8 cellular contexts compared by ENCODE assay signal in genomic region chr2:176126929-176127768, GRCh38. TPM values are rescaled to one million over a fixed set of nuclear protein-coding genes. Genes with fewer than 3 reads are reported as not detected.
A peak's percentile ranks its signal among the peaks of the same experiment; 100 is the strongest.
DNase-seq lines count a peak whose midpoint lies in the region; ATAC-seq and TF ChIP-seq lines count a peak whose summit lies in the region.

No MANE protein-coding gene starts in this region.

- H3K4me2 ChIP-seq in mesenchymal stem cell (ENCODE audit: low read length, poor library complexity, severe bottlenecking) = no peak overlapping the region

- H3K4ac ChIP-seq in mesenchymal stem cell (ENCODE audit: low read depth in 1 of 2, low read length in 2 of 2) = no peak overlapping the region

- no peak overlapping the region for H2BK5ac ChIP-seq in mesenchymal stem cell (ENCODE audit: low read depth, low read length, poor library complexity, severe bottlenecking)

- WGBS in mesenchymal stem cell = 4% methylated on average over 3 of the region's 13 CpGs

- no peak overlapping the region for H4K91ac ChIP-seq in mesenchymal stem cell (ENCODE audit: low read length)

- H3K9me3 ChIP-seq in colonic mucosa (no peaks in the 10 kb centered on the region), mesenchymal stem cell (ENCODE audit: control insufficient read depth, low read length) (no peaks in the 10 kb centered on the region)

- DNase-seq in GM12865 (ENCODE audit: low read depth) (peak; percentile 61), NCI-H2081 (lab: John Stamatoyannopoulos, UW) (peak; percentile 60 to 64), colonic mucosa (peak; percentile 78), mesenchymal stem cell (peak; percentile 48)
- peak; percentile 59 to 60 for DNase-seq in activated CD4-positive, alpha-beta T cell treated with anti-CD3 and anti-CD28 coated beads for 24 hours (ENCODE audit: low read depth in 2 of 2)
- peak; percentile 50 to 60 for DNase-seq in stimulated activated CD8-positive, alpha-beta memory T cell treated with anti-CD3 and anti-CD28 coated beads, Interleukin-7, amount 100 ng/mL, for 1 hour (ENCODE audit: low read depth in 2 of 2)

- H2AFZ ChIP-seq in mesenchymal stem cell (ENCODE audit: low read depth, low read length) = no peak overlapping the region

- H3K36me3 ChIP-seq in colonic mucosa = no peaks in the 10 kb centered on the region
- no peaks in the 10 kb centered on the region for H3K36me3 ChIP-seq in mesenchymal stem cell (ENCODE audit: control insufficient read depth in 1 of 2, insufficient read depth in 2 of 2, low read depth in 1 of 2, low read length in 2 of 2)

- H3K4me1 ChIP-seq in colonic mucosa (no peaks in the 10 kb centered on the region), mesenchymal stem cell (ENCODE audit: control insufficient read depth, insufficient read depth, low read depth, low read length) (peaks cover 33% of the 10 kb centered on the region)

- H3K27me3 ChIP-seq in colonic mucosa (peaks cover 63% of the 10 kb centered on the region), mesenchymal stem cell (ENCODE audit: control insufficient read depth in 1 of 2, insufficient read depth in 1 of 2, low read length in 2 of 2) (peaks cover 7 to 73% of the 10 kb centered on the region in 2 experiments)

- no peak overlapping the region for H4K8ac ChIP-seq in mesenchymal stem cell (ENCODE audit: low read length)

- no peak for ATAC-seq in GM18909 (IDR thresholded peaks at IDR 0.05; ENCODE audit: poor library complexity, unreplicated experiment)
- no peak for ATAC-seq in HG02981 (IDR thresholded peaks at IDR 0.05; ENCODE audit: unreplicated experiment)

- no peak overlapping the region for H2BK12ac ChIP-seq in mesenchymal stem cell (ENCODE audit: low read length in 2 of 2)

- no peak overlapping the region for H2BK120ac ChIP-seq in mesenchymal stem cell (ENCODE audit: low read depth, low read length)

- intact Hi-C loops in colonic mucosa (cut with DNase I) = loop anchor here (5.0 to 10.0 kb wide), 3 partner anchors 510 to 1018 kb away; no protein-coding TSS in a partner anchor

- H3K9ac ChIP-seq in colonic mucosa (ENCODE audit: low read depth in 2 of 2, low read length in 2 of 2) = no peak overlapping the region
- peak overlapping the region; percentile 90 for H3K9ac ChIP-seq in mesenchymal stem cell (ENCODE audit: low read length)

- TF ChIP-seq CTCF in GM12865 (IDR thresholded peaks at IDR 0.05; ENCODE audit: insufficient read depth, low read depth, low read length, missing control alignments) (peak; percentile 63), colonic mucosa (IDR thresholded peaks at IDR 0.05) (peak; percentile 89)

- H3K4me3 ChIP-seq in GM12865 (ENCODE audit: low read depth, low read length) = no peak overlapping the region
- no peak overlapping the region for H3K4me3 ChIP-seq in colonic mucosa
- H3K4me3 ChIP-seq in mesenchymal stem cell (ENCODE audit: insufficient read depth in 1 of 2, low read depth in 1 of 2, low read length in 2 of 2) = peak overlapping the region in 1 of 2 experiments; percentile 84

- no peak overlapping the region for H3K27ac ChIP-seq in colonic mucosa
- no peak overlapping the region for H3K27ac ChIP-seq in mesenchymal stem cell (ENCODE audit: low read length, poor library complexity, severe bottlenecking)

- no peak overlapping the region for H3K23ac ChIP-seq in mesenchymal stem cell (ENCODE audit: low read length in 2 of 2)

- no peak overlapping the region for H2BK15ac ChIP-seq in mesenchymal stem cell (ENCODE audit: low read depth, poor library complexity, severe bottlenecking)

- H2AK5ac ChIP-seq in mesenchymal stem cell (ENCODE audit: low read length, severe bottlenecking) = no peak overlapping the region

- H3K79me1 ChIP-seq in mesenchymal stem cell (replicated peaks; ENCODE audit: low read length, poor library complexity, severe bottlenecking) = no peaks in the 10 kb centered on the region

- H3K14ac ChIP-seq in mesenchymal stem cell (ENCODE audit: low read length in 2 of 2) = no peak overlapping the region

- H3K18ac ChIP-seq in mesenchymal stem cell (ENCODE audit: low read depth in 1 of 2, low read length in 2 of 2) = no peak overlapping the region

RNA-seq across cellular contexts. Expression of gene HOXD8, which starts 2.4 kb away (rescaled TPM):
- total RNA-seq in colonic mucosa = 1 to 10 TPM; 3.1 to 4.6 TPM
- polyA plus RNA-seq in mesenchymal stem cell (2013, experiment 1 of 2) = 0.11 TPM
- 0.19 TPM for polyA plus RNA-seq in mesenchymal stem cell (2013, experiment 2 of 2)

RNA-seq across cellular contexts. Expression of gene HOXD9, which starts 4.6 kb away (rescaled TPM):
- total RNA-seq in colonic mucosa = 1 to 10 TPM in 1 of 2 donors, under 1 TPM in 1; 0.86 to 1.7 TPM
- polyA plus RNA-seq in mesenchymal stem cell (2013, experiment 1 of 2) = not detected
- not detected for polyA plus RNA-seq in mesenchymal stem cell (2013, experiment 2 of 2)

RNA-seq across cellular contexts. Expression of gene HOXD10, which starts 10.6 kb away (rescaled TPM):
- total RNA-seq in colonic mucosa = 1 to 10 TPM in 1 of 2 donors, under 1 TPM in 1; 0.32 to 1.9 TPM
- not detected for polyA plus RNA-seq in mesenchymal stem cell (2013, experiment 1 of 2)
- not detected for polyA plus RNA-seq in mesenchymal stem cell (2013, experiment 2 of 2)

RNA-seq across cellular contexts. Expression of gene HOXD11, which starts 20.1 kb away (rescaled TPM):
- total RNA-seq in colonic mucosa = 1 to 10 TPM in 1 of 2 donors, under 1 TPM in 1; 0.25 to 1.6 TPM
- polyA plus RNA-seq in mesenchymal stem cell (2013, experiment 1 of 2) = not detected
- not detected for polyA plus RNA-seq in mesenchymal stem cell (2013, experiment 2 of 2)

RNA-seq across cellular contexts. Expression of gene HOXD4, which starts 24.2 kb away (rescaled TPM):
- 1 to 10 TPM; 1.6 to 3.6 TPM for total RNA-seq in colonic mucosa
- 0.07 TPM for polyA plus RNA-seq in mesenchymal stem cell (2013, experiment 1 of 2)
- polyA plus RNA-seq in mesenchymal stem cell (2013, experiment 2 of 2) = not detected
